8 cellular contexts compared by ENCODE assay signal in genomic region chr22:20494978-20495860, GRCh38. TPM values are rescaled to one million over a fixed set of nuclear protein-coding genes. Genes with fewer than 3 reads are reported as not detected.
DNase-seq lines count a peak whose midpoint lies in the region; ATAC-seq and TF ChIP-seq lines count a peak whose summit lies in the region.

Gene KLHL22 (minus strand): TSS chr22:20495795. CDS start chr22:20489211, 6,584 bp downstream.

- TF ChIP-seq EP300 in upper lobe of left lung (IDR thresholded peaks at IDR 0.05), result no peak

- H3K27me3 ChIP-seq in esophagus squamous epithelium (no peaks in the 10 kb centered on the region), muscle layer of duodenum (ENCODE audit: low read depth, low read length) (no peaks in the 10 kb centered on the region), upper lobe of left lung (no peaks in the 10 kb centered on the region)

- H3K36me3 ChIP-seq in esophagus squamous epithelium (peaks cover 0 to 10% (median 0%) of the 10 kb centered on the region in 3 donors), muscle layer of duodenum (ENCODE audit: control insufficient read depth in 1 of 2, insufficient read depth in 2 of 2, low read length in 2 of 2) (peaks cover 0 to 7% of the 10 kb centered on the region in 2 donors), upper lobe of left lung (no peaks in the 10 kb centered on the region)

- H3K9me3 ChIP-seq in esophagus squamous epithelium, result no peaks in the 10 kb centered on the region
- H3K9me3 ChIP-seq in muscle layer of duodenum (ENCODE audit: control insufficient read depth in 1 of 2, low read length in 2 of 2), result no peaks in the 10 kb centered on the region
- no peaks in the 10 kb centered on the region for H3K9me3 ChIP-seq in upper lobe of left lung

- ATAC-seq in GM21786 (IDR thresholded peaks at IDR 0.05; ENCODE audit: unreplicated experiment) (peak; percentile 26), upper lobe of left lung (ENCODE audit: low FRiP score in 2 of 2) (peak in 1 of 2 donors; percentile 58)

- no peak for TF ChIP-seq POLR2A in esophagus squamous epithelium (IDR thresholded peaks at IDR 0.05)
- no peak for TF ChIP-seq POLR2A in upper lobe of left lung (IDR thresholded peaks at IDR 0.05)

- WGBS in esophagus squamous epithelium, 2 donors, result 0% methylated on average over 1 to 3 of the region's 108 CpGs
- 0 to 12% methylated on average over 2 to 5 of the region's 108 CpGs for WGBS in upper lobe of left lung, 2 donors

- no peak for TF ChIP-seq CTCF in esophagus squamous epithelium (IDR thresholded peaks at IDR 0.05)
- peak in 2 of 6 experiments; percentile 6 to 8 for TF ChIP-seq CTCF in upper lobe of left lung (IDR thresholded peaks at IDR 0.05)

- peak; percentile 64 for DNase-seq in NCI-H146 (lab: John Stamatoyannopoulos, UW)
- DNase-seq in NCI-H146 treated with DMSO at 0.1 percent for 48 hours (lab: John Stamatoyannopoulos, UW; ENCODE audit: unreplicated experiment), result no peak
- DNase-seq in Jurkat, Clone E6-1 (ENCODE audit: low read depth, low spot score), result no peak
- DNase-seq in activated CD4-positive, alpha-beta T cell treated with anti-CD3 and anti-CD28 coated beads, Interleukin-2, amount 50 U/mL, for 48 hours, result peak; percentile 31 to 47
- no peak for DNase-seq in esophagus squamous epithelium (lab: John Stamatoyannopoulos, UW)
- DNase-seq in upper lobe of left lung, result peak; percentile 28 to 88

- intact Hi-C loops in esophagus squamous epithelium (cut with DNase I), result loop anchor here (5.0 kb wide), 1 partner anchor 78 kb away; no protein-coding TSS in a partner anchor

- peak within 1 kb of the TSS; percentile 93 for H3K4me3 ChIP-seq in Jurkat, Clone E6-1 (ENCODE audit: low read length)
- peak within 1 kb of the TSS; percentile 57 to 95 (median 72) for H3K4me3 ChIP-seq in esophagus squamous epithelium
- peak within 1 kb of the TSS; percentile 81 to 85 for H3K4me3 ChIP-seq in muscle layer of duodenum (ENCODE audit: low read depth in 1 of 2, low read length in 2 of 2)
- peak within 1 kb of the TSS; percentile 67 to 83 (median 68) for H3K4me3 ChIP-seq in upper lobe of left lung

- H3K27ac ChIP-seq in esophagus squamous epithelium (peak within 1 kb of the TSS; percentile 82 to 99 (median 93)), muscle layer of duodenum (ENCODE audit: low read length) (peak within 1 kb of the TSS; percentile 96), upper lobe of left lung (peak within 1 kb of the TSS; percentile 80 to 96 (median 90))

- H3K4me1 ChIP-seq in esophagus squamous epithelium (peaks cover 6 to 43% (median 19%) of the 10 kb centered on the region in 3 donors), muscle layer of duodenum (ENCODE audit: control insufficient read depth in 1 of 2, insufficient read depth in 2 of 2, low read length in 2 of 2) (peaks cover 0 to 16% of the 10 kb centered on the region in 2 donors), upper lobe of left lung (peaks cover 15 to 26% (median 16%) of the 10 kb centered on the region in 4 donors)

RNA-seq across cellular contexts. Expression of gene KLHL22, which starts in this region (rescaled TPM):
- 14.9 TPM for polyA plus RNA-seq in Jurkat, Clone E6-1 (2012; ENCODE audit: insufficient read depth, insufficient read length)
- total RNA-seq in esophagus squamous epithelium (10 to 100 TPM in 1 of 4 donors, 1 to 10 TPM in 3; 7.7 to 13.0 (median 8.3) TPM), upper lobe of left lung (10 to 100 TPM; 17.5 to 48.2 (median 22.7) TPM)

Comparison
In these comparisons a context has a peak if more than half of its experiments do, and no peak if none do; other contexts are left out.
1. DNase-seq: peak in NCI-H146 (single experiment), activated CD4-positive, alpha-beta T cell treated with anti-CD3 and anti-CD28 coated beads, Interleukin-2, amount 50 U/mL, for 48 hours (2 of 2) and upper lobe of left lung (2 of 2); none in NCI-H146 treated with DMSO at 0.1 percent for 48 hours (single experiment), Jurkat, Clone E6-1 (single experiment) and esophagus squamous epithelium (single experiment).
2. Peak in every context shown above with its lines, with median percentiles within 50 percentile points of each other: H3K4me3 ChIP-seq and H3K27ac ChIP-seq.